ENCODE assay signal across 1 cellular context in genomic region chr12:1680804-1681492, GRCh38.
TF ChIP-seq lines count a peak whose summit lies in the region.

No MANE protein-coding gene starts in this region.

TF ChIP-seq in K562, 482 proteins besides CTCF, POLR2A, EP300 and RAD21:
- TF ChIP-seq RBM25 (IDR thresholded peaks at IDR 0.05; ENCODE audit: low read depth, low read length, severe bottlenecking) (peak; percentile 59), SOX6 (IDR thresholded peaks at IDR 0.05) (peak; percentile 49; the same call in 1 of the 2 replicates), ATF7 (IDR thresholded peaks at IDR 0.05) (no peak), RBM34 (IDR thresholded peaks at IDR 0.05; ENCODE audit: borderline replicate concordance, insufficient read depth, low read length) (no peak), MLLT1 (IDR thresholded peaks at IDR 0.05) (no peak), NFIC (IDR thresholded peaks at IDR 0.05) (no peak), BCOR (IDR thresholded peaks at IDR 0.05) (peak; percentile 54; the same call in 1 of the 2 replicates), ZNF384 (IDR thresholded peaks at IDR 0.05; ENCODE audit: low read depth, low read length) (peak; percentile 16; the same call in 1 of the 2 replicates)
